Comparison of ENCODE assay signal across 15 cellular contexts in the genomic region with DNA sequence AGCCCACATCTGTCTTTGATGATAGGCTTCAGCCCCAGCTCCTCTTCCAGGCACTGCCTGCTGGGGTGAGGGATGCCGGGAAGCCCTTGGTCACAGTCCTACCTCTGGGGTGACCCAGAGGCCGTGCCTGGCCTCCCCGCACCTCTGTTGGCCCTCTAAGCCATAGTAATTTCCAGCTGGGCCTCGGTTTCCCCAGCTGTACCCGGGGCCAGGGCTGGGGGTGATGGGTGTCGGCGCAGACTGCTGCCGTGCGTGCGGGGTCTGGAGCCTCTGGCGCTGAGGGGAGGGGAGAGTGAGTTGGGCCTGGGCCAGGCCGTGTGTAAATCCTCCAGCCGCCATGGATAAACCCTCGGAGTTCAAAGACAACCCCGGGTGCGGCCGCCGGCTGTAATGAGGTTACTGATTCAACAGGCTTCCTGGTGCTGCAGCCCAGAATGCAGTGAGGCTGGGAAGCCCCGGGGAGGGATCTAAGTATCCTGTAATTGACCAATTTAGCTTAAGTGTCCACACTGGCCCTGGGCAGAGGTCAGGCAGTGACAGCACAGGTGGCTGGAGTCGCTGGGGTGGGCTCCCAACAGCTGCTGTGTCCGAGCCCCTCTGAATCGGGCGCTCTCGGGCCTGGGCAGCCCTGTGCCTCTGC. TPM values are rescaled to one million over a fixed set of nuclear protein-coding genes. Genes with fewer than 3 reads are reported as not detected.
DNase-seq lines count a peak whose midpoint lies in the region; ATAC-seq and TF ChIP-seq lines count a peak whose summit lies in the region.
"Had no signal": no experiment of that assay in that cellular context is flagged by ENCODE, and none has a peak within 500 bp of the region (broad histone marks: within the 10 kb centered on the region; RNA-seq: fewer than 3 reads in every experiment).

No MANE protein-coding gene starts in this region.

- 0 out of 4 replicates have a peak, but pooled peaks of 1 of the 2 experiments have one; percentile 42 for TF ChIP-seq EP300 in SK-N-SH (IDR thresholded peaks at IDR 0.05; ENCODE audit: borderline replicate concordance in 1 of 2, low read depth in 1 of 2, low read length in 1 of 2)

- peaks cover 28% of the 10 kb centered on the region for H3K4me1 Mint-ChIP-seq in Calu3 (ENCODE audit: low read depth, unreplicated experiment)

- no peak for TF ChIP-seq POLR2A in heart left ventricle (IDR thresholded peaks at IDR 0.05)

- ATAC-seq in heart left ventricle: peak in 1 of 4 donors; percentile 13

- peak; percentile 54 for DNase-seq in Calu3
- peak; percentile 85 for DNase-seq in SK-N-SH
- peak in 1 of 5 donors; percentile 45 for DNase-seq in heart left ventricle
- peak; percentile 85 for DNase-seq in osteoblast (ENCODE audit: insufficient read length, low spot score, missing footprints)
- DNase-seq in ascending aorta (ENCODE audit: low spot score in 2 of 2): no peak
- DNase-seq in posterior vena cava (ENCODE audit: low spot score): no peak
- DNase-seq in GM03348 (ENCODE audit: low spot score): no peak
- no peak for DNase-seq in DMS53 (lab: John Stamatoyannopoulos, UW)
- DNase-seq: activated B cell treated with CpG ODN at 0.5 μM for 24 hours, C1 segment of cervical spinal cord, NCI-H774 had no signal

- H3K4me3 Mint-ChIP-seq in Calu3 (ENCODE audit: low read depth, unreplicated experiment): no peak overlapping the region
- H3K4me3 Mint-ChIP-seq: activated B cell treated with CpG ODN at 0.5 μM for 24 hours; stimulated activated naive CD8-positive, alpha-beta T cell treated with anti-CD3 and anti-CD28 coated beads, Interleukin-15, Interleukin-2, amounts not matched to agents 100 ng/mL and 50 ng/mL, for 24 hours had no signal

- CTCF ChIA-PET in Calu3 (lab: Charles Lee): no interaction called here
- CTCF ChIA-PET in SK-N-SH (lab: Yijun Ruan, JAX): interaction anchor here (0.6 to 2.9 kb wide), 10 partner anchors 13 to 163 kb away, joined by 3 to 11 read pairs (median 3); no protein-coding TSS in a partner anchor

- no peaks in the 10 kb centered on the region for H3K9me3 ChIP-seq in SK-N-SH
- no peaks in the 10 kb centered on the region for H3K9me3 ChIP-seq in heart left ventricle
- H3K9me3 ChIP-seq in osteoblast (ENCODE audit: low read depth, low read length): no peaks in the 10 kb centered on the region
- H3K9me3 ChIP-seq in ascending aorta: no peaks in the 10 kb centered on the region
- H3K9me3 ChIP-seq: HAP-1, SJSA1 had no signal

- TF ChIP-seq CTCF in Calu3 (IDR thresholded peaks at IDR 0.05; ENCODE audit: unreplicated experiment) (no peak), SK-N-SH (IDR thresholded peaks at IDR 0.05) (no peak), heart left ventricle (IDR thresholded peaks at IDR 0.05) (no peak), osteoblast (IDR thresholded peaks at IDR 0.05; ENCODE audit: extremely low read depth, low read depth, low read length) (no peak), ascending aorta (IDR thresholded peaks at IDR 0.05) (no peak)

- no TSS peak for BruUV-seq in Calu3 (replicated peaks; lab: Mats Ljungman, UMichigan)

- H3K27ac ChIP-seq in SK-N-SH (ENCODE audit: low read depth in 2 of 2, low read length in 1 of 2): peak overlapping the region in 1 of 2 experiments; percentile 85; a peak in 2 of 4 replicates
- peak overlapping the region in 8 of 12 donors; percentile 3 to 89 (median 48) for H3K27ac ChIP-seq in heart left ventricle
- H3K27ac ChIP-seq in osteoblast (ENCODE audit: low read depth, low read length): no peak overlapping the region
- H3K27ac ChIP-seq in ascending aorta: no peak overlapping the region
- H3K27ac ChIP-seq: SJSA1 had no signal

- H3K9me2 ChIP-seq in SK-N-SH: no peaks in the 10 kb centered on the region

- H3K9me3 Mint-ChIP-seq in Calu3 (ENCODE audit: low read depth, unreplicated experiment): no peaks in the 10 kb centered on the region
- H3K9me3 Mint-ChIP-seq: activated B cell treated with CpG ODN at 0.5 μM for 24 hours; brain; stimulated activated naive CD8-positive, alpha-beta T cell treated with anti-CD3 and anti-CD28 coated beads, Interleukin-15, Interleukin-2, amounts not matched to agents 100 ng/mL and 50 ng/mL, for 24 hours had no signal

- H3K36me3 ChIP-seq in SK-N-SH (replicated peaks in 1 of 2; ENCODE audit: control insufficient read depth in 1 of 2, insufficient read depth in 2 of 2, low read length in 1 of 2) (no peaks in the 10 kb centered on the region), heart left ventricle (no peaks in the 10 kb centered on the region), osteoblast (ENCODE audit: insufficient read depth, low read length) (no peaks in the 10 kb centered on the region), ascending aorta (no peaks in the 10 kb centered on the region)
- H3K36me3 ChIP-seq: HAP-1, SJSA1 had no signal

- no peaks in the 10 kb centered on the region for H3K27me3 Mint-ChIP-seq in Calu3 (ENCODE audit: unreplicated experiment)
- H3K27me3 Mint-ChIP-seq: activated B cell treated with CpG ODN at 0.5 μM for 24 hours; brain; stimulated activated naive CD8-positive, alpha-beta T cell treated with anti-CD3 and anti-CD28 coated beads, Interleukin-15, Interleukin-2, amounts not matched to agents 100 ng/mL and 50 ng/mL, for 24 hours had no signal

- H3K27me3 ChIP-seq in SK-N-SH (ENCODE audit: insufficient read depth) (no peaks in the 10 kb centered on the region), heart left ventricle (no peaks in the 10 kb centered on the region), osteoblast (ENCODE audit: insufficient read depth, low read length) (no peaks in the 10 kb centered on the region), ascending aorta (no peaks in the 10 kb centered on the region)
- H3K27me3 ChIP-seq: SJSA1 had no signal

- no peak overlapping the region for H3K9ac ChIP-seq in SK-N-SH

- no peaks in the 10 kb centered on the region for H3K36me3 Mint-ChIP-seq in Calu3 (ENCODE audit: insufficient read depth, unreplicated experiment)
- H3K36me3 Mint-ChIP-seq: brain had no signal

- H2AFZ ChIP-seq in SK-N-SH (ENCODE audit: low read depth): no peak overlapping the region
- no peak overlapping the region for H2AFZ ChIP-seq in osteoblast (ENCODE audit: low read length)

- H3K4me1 ChIP-seq in SK-N-SH (ENCODE audit: control insufficient read depth in 1 of 2, insufficient read depth in 2 of 2, low read depth in 1 of 2, low read length in 1 of 2) (peaks cover 11 to 92% of the 10 kb centered on the region in 2 experiments; a peak in 2 of 4 replicates), heart left ventricle (peaks cover 48 to 100% (median 98%) of the 10 kb centered on the region in 12 donors), osteoblast (ENCODE audit: insufficient read depth, low read length) (peaks cover 20% of the 10 kb centered on the region), ascending aorta (peaks cover 16 to 73% of the 10 kb centered on the region in 2 donors)

- POLR2A ChIA-PET in SK-N-SH (lab: Yijun Ruan, JAX): interaction anchor here (0.6 to 1.3 kb wide), 5 partner anchors 17 to 462 kb away, joined by 3 to 7 read pairs (median 4); no protein-coding TSS in a partner anchor

- H3K27ac Mint-ChIP-seq in Calu3 (ENCODE audit: unreplicated experiment): no peak overlapping the region
- H3K27ac Mint-ChIP-seq: activated B cell treated with CpG ODN at 0.5 μM for 24 hours; stimulated activated naive CD8-positive, alpha-beta T cell treated with anti-CD3 and anti-CD28 coated beads, Interleukin-15, Interleukin-2, amounts not matched to agents 100 ng/mL and 50 ng/mL, for 24 hours had no signal

- intact Hi-C loops in Calu3 (cut with micrococcal nuclease; ENCODE audit: unreplicated experiment): no loop called here
- intact Hi-C loops in heart left ventricle (cut with DNase I): loop anchor here in 3 of 10 donors (2.0 to 10.0 kb wide), 4 partner anchors 44 to 81 kb away; no protein-coding TSS in a partner anchor
- intact Hi-C loops in ascending aorta (cut with DNase I): no loop called here
- intact Hi-C loops in posterior vena cava (cut with DNase I): loop anchor here (10.0 kb wide), 2 partner anchors 101 to 269 kb away; partner anchors contain the start of gene BRD3 (in 1 of the 2)

- H3K79me2 ChIP-seq in SK-N-SH (ENCODE audit: insufficient read depth) (peaks cover 95% of the 10 kb centered on the region), osteoblast (ENCODE audit: insufficient read depth, low read length) (peaks cover 100% of the 10 kb centered on the region)

- TF ChIP-seq RAD21 in SK-N-SH (IDR thresholded peaks at IDR 0.05; ENCODE audit: low read length): no peak

- H3K4me2 ChIP-seq in SK-N-SH (no peak overlapping the region), osteoblast (ENCODE audit: insufficient read depth, low read length) (no peak overlapping the region)

- WGBS in SK-N-SH (ENCODE audit: low lambda C conversion rate): 12% methylated on average over 6 of the region's 24 CpGs
- WGBS in heart left ventricle, 4 donors: 35 to 53% (median 42%) methylated on average over 21 to 24 of the region's 24 CpGs

- H3K4me3 ChIP-seq in SK-N-SH (ENCODE audit: low read depth in 2 of 2, low read length in 1 of 2): no peak overlapping the region
- peak overlapping the region in 3 of 12 donors; percentile 7 to 17 (median 15) for H3K4me3 ChIP-seq in heart left ventricle
- no peak overlapping the region for H3K4me3 ChIP-seq in osteoblast (ENCODE audit: insufficient read depth, low read length)
- no peak overlapping the region for H3K4me3 ChIP-seq in ascending aorta
- H3K4me3 ChIP-seq: HAP-1, SJSA1 had no signal

- H4K20me1 ChIP-seq in SK-N-SH (ENCODE audit: insufficient read depth) (peaks cover 100% of the 10 kb centered on the region), osteoblast (ENCODE audit: insufficient read depth, low read length) (peaks cover 100% of the 10 kb centered on the region)

- no peaks in the 10 kb centered on the region for H3F3A ChIP-seq in SK-N-SH (replicated peaks; ENCODE audit: insufficient read depth)

TF ChIP-seq in SK-N-SH, 30 proteins besides CTCF, POLR2A, EP300 and RAD21:
- TF ChIP-seq ELF1 (IDR thresholded peaks at IDR 0.05) (no peak), JUND (IDR thresholded peaks at IDR 0.05) (no peak), MXI1 (IDR thresholded peaks at IDR 0.05; ENCODE audit: low read depth, low read length) (peak; percentile 16; the same call in 1 of the 2 replicates)

RNA-seq across cellular contexts. Expression of gene RXRA, which starts 7.1 kb away (rescaled TPM):
- 15.0 and 20.4 TPM in 2 replicates for total RNA-seq in Calu3 (2022)
- polyA plus RNA-seq in SK-N-SH (2012; rRNA removed): 5.2 and 7.6 TPM in 2 replicates
- 3.4 and 5.5 TPM in 2 replicates for polyA plus RNA-seq in SK-N-SH (2012; cell fraction: cytosol; rRNA removed)
- polyA plus RNA-seq in SK-N-SH (2012; cell fraction: nucleus; rRNA removed): 8.0 and 8.8 TPM in 2 replicates
- 10 to 100 TPM; 45.5 to 87.9 (median 52.9) TPM for total RNA-seq in heart left ventricle
- polyA plus RNA-seq in heart left ventricle: 10 to 100 TPM; 54.9 to 55.8 TPM
- 25.3 and 26.4 TPM in 2 replicates for total RNA-seq in osteoblast
- 64.1 TPM for total RNA-seq in ascending aorta
- 10 to 100 TPM; 41.5 to 44.7 TPM for total RNA-seq in posterior vena cava

Comparison
In these comparisons a context has a peak if more than half of its experiments do, and no peak if none do; other contexts are left out.
1. DNase-seq: peak in Calu3 (single experiment), SK-N-SH (single experiment) and osteoblast (single experiment); none in ascending aorta (0 of 2), posterior vena cava (single experiment), GM03348 (single experiment) and DMS53 (single experiment).
2. H3K27ac ChIP-seq: peak in heart left ventricle (8 of 12); none in osteoblast (single experiment) and ascending aorta (0 of 2).
3. intact Hi-C loops: an anchor here in posterior vena cava (10.0 kb wide); none called in Calu3 and ascending aorta.